20 cellular contexts compared by ENCODE assay signal in genomic region chr5:135825373-135826220, GRCh38. TPM values are rescaled to one million over a fixed set of nuclear protein-coding genes. Genes with fewer than 3 reads are reported as not detected.
"Had no signal": no experiment of that assay in that cellular context is flagged by ENCODE, and none has a peak within 500 bp of the region (broad histone marks: within the 10 kb centered on the region; RNA-seq: fewer than 3 reads in every experiment).

No MANE protein-coding gene starts in this region.

- H3K4me3 ChIP-seq: gastrocnemius medialis, left ventricle myocardium inferior, spleen, thoracic aorta, upper lobe of right lung had no signal

- H3K27ac ChIP-seq: gastrocnemius medialis, left ventricle myocardium inferior, parathyroid adenoma, spleen, thoracic aorta, upper lobe of right lung had no signal

- H3K9me3 ChIP-seq: gastrocnemius medialis, left ventricle myocardium inferior, spleen, thoracic aorta, upper lobe of right lung had no signal

- DNase-seq: activated CD4-positive, alpha-beta memory T cell treated with anti-CD3 and anti-CD28 coated beads for 36 hours; activated CD4-positive, alpha-beta T cell treated with anti-CD3 and anti-CD28 coated beads for 36 hours; activated naive CD4-positive, alpha-beta T cell treated with anti-CD3 and anti-CD28 coated beads, Interleukin-2, amount 10 ng/mL, durations not matched to agents 7 days and 5 days; activated naive CD8-positive, alpha-beta T cell treated with anti-CD3 and anti-CD28 coated beads, Interleukin-2, amount 50 U/mL, for 24 hours; activated T-cell treated with anti-CD3 and anti-CD28 coated beads, Interleukin-2, amount 50 U/mL, for 24 hours; anterior cingulate cortex; caudate nucleus; gastrocnemius medialis; head of caudate nucleus; left ventricle myocardium inferior; spleen; stimulated activated CD4-positive, alpha-beta T cell treated with anti-CD3 and anti-CD28 coated beads, Interleukin-4, amount 100 ng/mL, for 4 hours; upper lobe of right lung had no signal

- H3K4me1 ChIP-seq: gastrocnemius medialis, left ventricle myocardium inferior, parathyroid adenoma, upper lobe of right lung had no signal

- ATAC-seq: activated CD4-positive, alpha-beta T cell treated with anti-CD3 and anti-CD28 coated beads for 36 hours; activated naive CD8-positive, alpha-beta T cell treated with anti-CD3 and anti-CD28 coated beads, Interleukin-2, amount 50 U/mL, for 24 hours; gastrocnemius medialis; stimulated activated memory B cell treated with anti-CD40 and anti-IgM and Interleukin-4, amounts not matched to agents 10 μg/mL and 1 μg/mL and 100 μg/mL, for 72 hours; upper lobe of right lung; WTC11 had no signal

- H3K27me3 ChIP-seq: upper lobe of right lung had no signal

- H3K36me3 ChIP-seq: gastrocnemius medialis, left ventricle myocardium inferior, spleen, thoracic aorta, upper lobe of right lung had no signal

RNA-seq across cellular contexts. Expression of gene SLC25A48, which starts 8.9 kb away (rescaled TPM):
- total RNA-seq: activated CD4-positive, alpha-beta memory T cell treated with anti-CD3 and anti-CD28 coated beads for 36 hours; activated CD4-positive, alpha-beta T cell treated with anti-CD3 and anti-CD28 coated beads for 36 hours; activated T-helper 2 cell treated with anti-CD3 and anti-CD28 coated beads, Interferon-gamma antibody, Interleukin-2, Interleukin-4, amounts not matched to agents 10 μg/mL and 5 μg/mL and 100 μg/mL, durations not matched to agents 14 hours and 24 hours and 36 hours; kidney epithelial cell; left ventricle myocardium inferior; T-helper 2 cell treated with Interferon-gamma antibody and Interleukin-4, amounts not matched to agents 100 ng/mL and 5 ng/mL, for 36 hours; upper lobe of right lung had no signal
